In genomic region chr12:2052861-2053674, GRCh38 we compare ENCODE assay signal across 8 cellular contexts. TPM values are rescaled to one million over a fixed set of nuclear protein-coding genes. Genes with fewer than 3 reads are reported as not detected.
DNase-seq lines count a peak whose midpoint lies in the region; ATAC-seq lines count a peak whose summit lies in the region.

Gene CACNA1C, plus strand, starts transcription at chr12:2052987. Its CDS starts 576 bp downstream, at chr12:2053563.

- H3K27me3 Mint-ChIP-seq in activated naive CD8-positive, alpha-beta T cell = peaks cover 46% of the 10 kb centered on the region

- DNase-seq in NCI-H2081 (lab: John Stamatoyannopoulos, UW) (peak; percentile 60 to 71), NCI-H2081 treated with DMSO at 0.1 percent for 48 hours (lab: John Stamatoyannopoulos, UW) (no peak), NCI-H748 treated with DMSO at 0.1 percent for 48 hours (lab: John Stamatoyannopoulos, UW) (peak; percentile 29), Right ventricle myocardium superior (peak; percentile 77), nucleus accumbens (lab: John Stamatoyannopoulos, UW) (peak in 41 of 56 donors; percentile 14 to 74 (median 53))

- intact Hi-C loops in Right ventricle myocardium superior (cut with DNase I) = loop anchor here (10.0 kb wide), 3 partner anchors 122 to 532 kb away; no protein-coding TSS in a partner anchor

- ATAC-seq in Right ventricle myocardium superior (ENCODE audit: poor library complexity) (peak; percentile 78), HG02840 (IDR thresholded peaks at IDR 0.05; ENCODE audit: low FRiP score, unreplicated experiment) (no peak), HG03196 (IDR thresholded peaks at IDR 0.05; ENCODE audit: unreplicated experiment) (no peak)

- peak within 1 kb of the TSS; percentile 89 for H3K4me3 Mint-ChIP-seq in activated naive CD8-positive, alpha-beta T cell

- peaks cover 21% of the 10 kb centered on the region for H3K4me1 Mint-ChIP-seq in activated naive CD8-positive, alpha-beta T cell (ENCODE audit: low read depth)

- no peaks in the 10 kb centered on the region for H3K9me3 Mint-ChIP-seq in activated naive CD8-positive, alpha-beta T cell (ENCODE audit: low read depth)

- no peak within 1 kb of the TSS for H3K27ac Mint-ChIP-seq in activated naive CD8-positive, alpha-beta T cell

- H3K36me3 Mint-ChIP-seq in activated naive CD8-positive, alpha-beta T cell = no peaks in the 10 kb centered on the region

RNA-seq across cellular contexts. Expression of gene CACNA1C, which starts in this region (rescaled TPM):
- 151 TPM for total RNA-seq in Right ventricle myocardium superior
